In the genomic region with DNA sequence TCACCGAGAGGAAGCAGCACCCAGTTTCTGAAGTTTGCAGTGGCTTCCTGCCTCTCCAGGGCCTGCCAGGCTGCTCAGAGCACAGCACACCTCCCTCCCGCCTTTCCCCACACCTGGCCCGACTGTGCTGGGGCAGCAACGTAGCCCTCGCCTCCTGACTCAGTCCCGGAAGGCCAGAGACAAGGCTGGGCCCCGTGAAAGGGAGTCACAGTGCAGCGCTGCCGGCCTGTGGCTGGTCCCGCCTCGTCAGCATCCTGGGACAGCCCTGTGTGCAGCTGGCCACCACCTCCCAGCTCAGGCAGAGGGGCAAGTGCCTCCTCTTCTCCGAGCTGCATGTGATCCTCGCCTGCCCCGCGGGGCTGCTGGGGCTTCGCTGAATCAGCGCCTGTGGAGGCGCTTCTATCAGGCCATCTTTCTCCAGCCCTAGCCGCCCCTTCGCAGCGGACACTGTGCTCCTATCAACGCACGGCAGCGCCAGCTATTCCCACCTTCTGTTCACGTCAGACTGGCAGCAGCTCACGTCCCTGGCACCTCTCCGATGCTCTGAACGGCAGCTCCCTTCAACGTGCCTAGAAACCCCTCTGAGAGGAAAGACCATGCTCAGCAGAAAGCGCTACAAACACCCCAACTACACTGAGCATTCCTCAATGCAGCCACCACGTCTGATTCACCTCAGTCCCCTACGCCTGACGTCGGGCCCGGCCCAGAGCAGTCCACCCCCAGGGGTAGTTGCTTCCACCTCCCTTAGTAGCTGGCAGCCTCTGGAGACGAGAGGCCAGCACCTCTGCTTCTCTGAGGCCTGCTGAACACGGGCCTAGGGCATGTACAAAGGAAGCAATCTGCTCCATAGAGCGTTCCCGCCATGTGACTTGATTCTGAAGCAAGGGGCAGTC, we compare ENCODE assay signal across 11 cellular contexts.
DNase-seq lines count a peak whose midpoint lies in the region; ATAC-seq and TF ChIP-seq lines count a peak whose summit lies in the region.
"Had no signal": no experiment of that assay in that cellular context is flagged by ENCODE, and none has a peak within 500 bp of the region (broad histone marks: within the 10 kb centered on the region; RNA-seq: fewer than 3 reads in every experiment).

No MANE protein-coding gene starts in this region.

- H3K27me3 ChIP-seq in BLaER1 = no peaks in the 10 kb centered on the region
- no peaks in the 10 kb centered on the region for H3K27me3 ChIP-seq in uterus

- TF ChIP-seq CTCF in HFFc6 (IDR thresholded peaks at IDR 0.05) (no peak), CD14-positive monocyte (IDR thresholded peaks at IDR 0.05) (no peak), uterus (IDR thresholded peaks at IDR 0.05) (no peak)

- H3K9ac ChIP-seq in BLaER1 = peak overlapping the region; percentile 35; the same call in 1 of the 2 replicates

- no peaks in the 10 kb centered on the region for H3K9me3 ChIP-seq in BLaER1
- H3K9me3 ChIP-seq in uterus = no peaks in the 10 kb centered on the region

- H3K36me3 Mint-ChIP-seq in HFFc6 (ENCODE audit: low read depth) (no peaks in the 10 kb centered on the region), memory B cell (peaks cover 17% of the 10 kb centered on the region), CD14-positive monocyte (peaks cover 20 to 24% of the 10 kb centered on the region in 2 donors)

- H3K4me3 Mint-ChIP-seq in HFFc6 (no peak overlapping the region; the same call in 1 of the 2 replicates), memory B cell (no peak overlapping the region), CD14-positive monocyte (no peak overlapping the region)

- no peak for TF ChIP-seq POLR2A in uterus (IDR thresholded peaks at IDR 0.05)

- H3K27ac Mint-ChIP-seq in HFFc6 (no peak overlapping the region), memory B cell (peak overlapping the region; percentile 72), CD14-positive monocyte (peak overlapping the region in 3 of 7 donors; percentile 17 to 60 (median 19))

- H4K20me1 ChIP-seq in BLaER1 = peaks cover 76% of the 10 kb centered on the region

- H3K4me2 ChIP-seq in BLaER1 = peak overlapping the region; percentile 45

- H3K36me3 ChIP-seq in BLaER1 (peaks cover 100% of the 10 kb centered on the region), uterus (no peaks in the 10 kb centered on the region)

- H3K4me1 Mint-ChIP-seq in HFFc6 (ENCODE audit: low read depth) (no peaks in the 10 kb centered on the region; the same call in 1 of the 2 replicates), memory B cell (peaks cover 6% of the 10 kb centered on the region), CD14-positive monocyte (peaks cover 6% of the 10 kb centered on the region)

- H3K4me3 ChIP-seq in BLaER1 (no peak overlapping the region), uterus (no peak overlapping the region)

- H3K9me3 Mint-ChIP-seq in HFFc6 = no peaks in the 10 kb centered on the region
- H3K9me3 Mint-ChIP-seq in memory B cell = no peaks in the 10 kb centered on the region
- H3K9me3 Mint-ChIP-seq in CD14-positive monocyte = no peaks in the 10 kb centered on the region

- H3K27me3 Mint-ChIP-seq in HFFc6 (ENCODE audit: insufficient read depth) (peaks cover 12% of the 10 kb centered on the region), memory B cell (no peaks in the 10 kb centered on the region), CD14-positive monocyte (ENCODE audit: low read depth in 3 of 3) (peaks cover 0 to 5% (median 0%) of the 10 kb centered on the region in 3 donors)

- peak overlapping the region; percentile 53 for H3K27ac ChIP-seq in BLaER1
- H3K27ac ChIP-seq in uterus = no peak overlapping the region

- intact Hi-C loops in CD14-positive monocyte (cut with micrococcal nuclease) = no loop called here
- intact Hi-C loops in uterus (cut with DNase I; ENCODE audit: low total_unique reads) = no loop called here

- peak; percentile 31 for ATAC-seq in memory B cell (ENCODE audit: low read depth)

- DNase-seq in HFFc6 = peak; percentile 23
- peak; percentile 53 for DNase-seq in cerebellum (ENCODE audit: low spot score)
- no peak for DNase-seq in memory B cell (ENCODE audit: low spot score in 2 of 2)
- DNase-seq in CD14-positive monocyte (ENCODE audit: low spot score) = no peak
- DNase-seq in NCI-H82 (lab: John Stamatoyannopoulos, UW) = no peak
- no peak for DNase-seq in Ammon's horn (ENCODE audit: low spot score)
- DNase-seq in uterus = no peak
- DNase-seq: activated CD4-positive, CD25-positive, alpha-beta regulatory T cell; EL; NCI-H226 had no signal

- H3K4me1 ChIP-seq in BLaER1 = peaks cover 21% of the 10 kb centered on the region
- no peaks in the 10 kb centered on the region for H3K4me1 ChIP-seq in uterus

Comparison
In these comparisons a context has a peak if more than half of its experiments do, and no peak if none do; other contexts are left out.
1. DNase-seq: peak in HFFc6 (single experiment) and cerebellum (single experiment); none in memory B cell (0 of 2), CD14-positive monocyte (single experiment), NCI-H82 (single experiment), Ammon's horn (single experiment) and uterus (0 of 2).